In the genomic region with DNA sequence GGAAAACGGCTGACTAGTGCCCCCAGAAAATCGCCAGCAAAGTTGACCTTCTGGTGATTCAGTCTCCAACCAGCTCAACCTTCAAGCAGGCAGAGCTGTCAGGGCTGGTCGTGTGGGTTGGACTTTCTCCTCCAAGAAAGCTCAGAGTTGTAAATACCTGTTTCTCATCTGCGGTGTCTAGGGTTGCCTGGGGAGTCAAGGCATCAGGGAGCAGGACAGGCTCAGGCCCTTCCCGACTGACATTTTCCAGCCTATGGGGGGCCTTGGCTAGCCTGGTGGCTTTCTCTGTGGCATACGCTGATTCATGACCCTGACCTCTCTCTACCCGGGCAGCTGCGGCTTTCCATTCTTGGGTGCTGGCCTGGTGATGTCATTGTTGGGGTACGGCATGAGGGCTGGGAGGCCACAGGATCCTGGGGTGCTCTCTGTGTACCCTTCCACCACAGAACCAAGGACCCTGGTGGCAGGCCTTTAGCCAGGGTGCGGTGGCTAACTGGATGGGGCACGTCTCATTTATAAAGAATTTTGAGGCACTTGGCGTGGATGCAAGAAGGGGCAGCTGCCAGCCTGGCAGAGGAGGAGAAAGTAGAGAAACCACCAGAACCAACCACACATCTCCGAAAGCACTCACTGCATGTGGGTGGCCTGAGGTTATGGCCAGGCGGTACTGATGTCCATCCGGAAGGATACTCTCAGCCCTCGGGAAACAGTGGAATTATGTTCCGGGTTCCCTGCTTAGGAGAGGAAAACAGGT, we compare ENCODE assay signal across 15 cellular contexts.
DNase-seq lines count a peak whose midpoint lies in the region; ATAC-seq and TF ChIP-seq lines count a peak whose summit lies in the region.
"Had no signal": no experiment of that assay in that cellular context is flagged by ENCODE, and none has a peak within 500 bp of the region (broad histone marks: within the 10 kb centered on the region; RNA-seq: fewer than 3 reads in every experiment).

No MANE protein-coding gene starts in this region.

- no peaks in the 10 kb centered on the region for H3K27me3 ChIP-seq in Karpas-422 (ENCODE audit: low read length)
- no peaks in the 10 kb centered on the region for H3K27me3 ChIP-seq in ectodermal cell (ENCODE audit: control insufficient read depth, insufficient read depth, low read length, poor library complexity, severe bottlenecking)
- no peaks in the 10 kb centered on the region for H3K27me3 ChIP-seq in osteoblast (ENCODE audit: insufficient read depth, low read length)
- no peaks in the 10 kb centered on the region for H3K27me3 ChIP-seq in WERI-Rb-1 (ENCODE audit: insufficient read depth, low read depth, severe bottlenecking)
- H3K27me3 ChIP-seq: left lung had no signal

- no peak overlapping the region for H3K9ac ChIP-seq in Karpas-422 (ENCODE audit: low read length)

- H3K4me1 Mint-ChIP-seq in Calu3 (ENCODE audit: low read depth, unreplicated experiment) = peaks cover 73% of the 10 kb centered on the region

- intact Hi-C loops in Calu3 (cut with micrococcal nuclease; ENCODE audit: unreplicated experiment) = loop anchor here (10.0 kb wide), 1 partner anchor 60 kb away; a partner anchor contains a TSS

- WGBS in ectodermal cell, 2 experiments = 85 to 88% methylated on average over 17 of the region's 17 CpGs

- CTCF ChIA-PET in Calu3 (lab: Charles Lee) = interaction anchor here (0.8 kb wide), 1 partner anchor 65 kb away, joined by 4 read pairs; a partner anchor contains a TSS

- TF ChIP-seq CTCF in Calu3 (IDR thresholded peaks at IDR 0.05; ENCODE audit: unreplicated experiment) = no peak
- TF ChIP-seq CTCF in osteoblast (IDR thresholded peaks at IDR 0.05; ENCODE audit: extremely low read depth, low read depth, low read length) = no peak
- no peak for TF ChIP-seq CTCF in WERI-Rb-1 (IDR thresholded peaks at IDR 0.05; ENCODE audit: low read depth, low read length)

- H3K4me1 ChIP-seq in Karpas-422 (ENCODE audit: low read length) (peaks cover 94% of the 10 kb centered on the region), ectodermal cell (ENCODE audit: control insufficient read depth, insufficient read depth, low read length) (peaks cover 62% of the 10 kb centered on the region), osteoblast (ENCODE audit: insufficient read depth, low read length) (peaks cover 51% of the 10 kb centered on the region)

- DNase-seq in Calu3 (peak; percentile 13), Karpas-422 (no peak), osteoblast (ENCODE audit: insufficient read length, low spot score, missing footprints) (peak; percentile 97), cerebellum (ENCODE audit: low spot score) (no peak), WERI-Rb-1 (no peak)
- DNase-seq in central memory CD4-positive, alpha-beta T cell = no peak
- DNase-seq: activated effector memory CD4-positive, alpha-beta T cell treated with Interleukin-2 at 50 U/mL for 16 hours; DMS79 treated with DMSO at 0.1 percent for 48 hours; erythroblast; NCI-H510A had no signal

- peaks cover 71% of the 10 kb centered on the region for H3K79me2 ChIP-seq in Karpas-422 (ENCODE audit: low read length)
- H3K79me2 ChIP-seq in osteoblast (ENCODE audit: insufficient read depth, low read length) = peaks cover 64% of the 10 kb centered on the region

- H2AFZ ChIP-seq in Karpas-422 (ENCODE audit: low read length) (no peak overlapping the region), osteoblast (ENCODE audit: low read length) (peak overlapping the region; percentile 26)

- H3K4me3 Mint-ChIP-seq in Calu3 (ENCODE audit: low read depth, unreplicated experiment) = no peak overlapping the region

- H3K27ac ChIP-seq in Karpas-422 (ENCODE audit: low read length) = peak overlapping the region; percentile 83
- H3K27ac ChIP-seq in ectodermal cell (ENCODE audit: insufficient read depth, low read depth, low read length, poor library complexity, severe bottlenecking) = peak overlapping the region; percentile 51
- peak overlapping the region; percentile 92 for H3K27ac ChIP-seq in osteoblast (ENCODE audit: low read depth, low read length)
- no peak overlapping the region for H3K27ac ChIP-seq in WERI-Rb-1

- H3K9me3 ChIP-seq in Karpas-422 (ENCODE audit: low read length) (no peaks in the 10 kb centered on the region), ectodermal cell (ENCODE audit: control insufficient read depth, low read length) (no peaks in the 10 kb centered on the region), osteoblast (ENCODE audit: low read depth, low read length) (no peaks in the 10 kb centered on the region), WERI-Rb-1 (ENCODE audit: severe bottlenecking) (no peaks in the 10 kb centered on the region)
- H3K9me3 ChIP-seq: left lung had no signal

- H3K9me3 Mint-ChIP-seq in Calu3 (ENCODE audit: low read depth, unreplicated experiment) = no peaks in the 10 kb centered on the region

- no peak for ATAC-seq in GM19023 (IDR thresholded peaks at IDR 0.05; ENCODE audit: unreplicated experiment)
- ATAC-seq: HepG2, left lung had no signal

- no peak overlapping the region for H3K4me2 ChIP-seq in Karpas-422 (ENCODE audit: low read depth, low read length, poor library complexity, severe bottlenecking)
- H3K4me2 ChIP-seq in osteoblast (ENCODE audit: insufficient read depth, low read length) = peak overlapping the region; percentile 72

- H4K20me1 ChIP-seq in Karpas-422 (ENCODE audit: insufficient read depth, low read depth, low read length) = no peaks in the 10 kb centered on the region
- H4K20me1 ChIP-seq in osteoblast (ENCODE audit: insufficient read depth, low read length) = peaks cover 74% of the 10 kb centered on the region

- H3K9me2 ChIP-seq in Karpas-422 (replicated peaks; ENCODE audit: insufficient read depth, low read length) = no peaks in the 10 kb centered on the region

- no peaks in the 10 kb centered on the region for H3K27me3 Mint-ChIP-seq in Calu3 (ENCODE audit: unreplicated experiment)

- peak overlapping the region; percentile 25 for H3K27ac Mint-ChIP-seq in Calu3 (ENCODE audit: unreplicated experiment)

- H3K36me3 ChIP-seq in Karpas-422 (ENCODE audit: insufficient read depth, low read length) (no peaks in the 10 kb centered on the region), ectodermal cell (ENCODE audit: control insufficient read depth, insufficient read depth, low read length) (no peaks in the 10 kb centered on the region), osteoblast (ENCODE audit: insufficient read depth, low read length) (no peaks in the 10 kb centered on the region), WERI-Rb-1 (peaks cover 13% of the 10 kb centered on the region)
- H3K36me3 ChIP-seq: left lung had no signal

- H3K4me3 ChIP-seq in Karpas-422 (ENCODE audit: low read length) (no peak overlapping the region), ectodermal cell (ENCODE audit: insufficient read depth, low read depth, low read length) (no peak overlapping the region), osteoblast (ENCODE audit: insufficient read depth, low read length) (peak overlapping the region; percentile 38), WERI-Rb-1 (ENCODE audit: low read depth, low read length) (no peak overlapping the region)
- H3K4me3 ChIP-seq: left lung, skin epidermis had no signal

- no TSS peak for BruUV-seq in Calu3 (replicated peaks; lab: Mats Ljungman, UMichigan)

- H3K36me3 Mint-ChIP-seq in Calu3 (ENCODE audit: insufficient read depth, unreplicated experiment) = peaks cover 16% of the 10 kb centered on the region

Comparison
In these comparisons a context has a peak if more than half of its experiments do, and no peak if none do; other contexts are left out.
1. DNase-seq: peak in Calu3 (single experiment) and osteoblast (single experiment); none in Karpas-422 (single experiment), cerebellum (single experiment), WERI-Rb-1 (single experiment) and central memory CD4-positive, alpha-beta T cell (single experiment).